15 cellular contexts compared by ENCODE assay signal in genomic region chr16:72468582-72468981, GRCh38.
"Had no signal": no experiment of that assay in that cellular context is flagged by ENCODE, and none has a peak within 500 bp of the region (broad histone marks: within the 10 kb centered on the region; RNA-seq: fewer than 3 reads in every experiment).

No MANE protein-coding gene starts in this region.

- H3K27ac Mint-ChIP-seq: activated CD8-positive, alpha-beta memory T cell treated with anti-CD3 and anti-CD28 coated beads, Interleukin-2, amount 10 ng/mL, durations not matched to agents 7 days and 5 days; activated naive CD8-positive, alpha-beta T cell treated with anti-CD3 and anti-CD28 coated beads, Interleukin-2, amount 10 ng/mL, durations not matched to agents 7 days and 5 days; activated T-cell treated with anti-CD3 and anti-CD28 coated beads, Interleukin-2, amount 50 U/mL, for 24 hours; dendritic cell treated with granulocyte-macrophage colony-stimulating factor and Interleukin-4, amounts not matched to agents 40 ng/mL and 50 ng/mL, for 4 days; memory B cell; natural killer cell treated with Interleukin-12 subunit alpha and Interleukin-12 subunit beta and Interleukin-15 and Interleukin-18, amount 100 ng/mL, for 72 hours had no signal

- H3K4me1 ChIP-seq: ascending aorta, heart left ventricle, left lung had no signal

- DNase-seq: activated CD4-positive, alpha-beta T cell treated with anti-CD3 and anti-CD28 coated beads, Interleukin-2, amount 50 U/mL, for 48 hours; activated CD4-positive, CD25-positive, alpha-beta regulatory T cell treated with anti-CD3 and anti-CD28 coated beads, Interleukin-2, amount 50 U/mL, for 72 hours; activated CD8-positive, alpha-beta memory T cell treated with anti-CD3 and anti-CD28 coated beads, Interleukin-2, amount 10 ng/mL, durations not matched to agents 7 days and 5 days; activated gamma-delta T cell treated with Interleukin-2 at 50 U/mL for 16 hours; activated naive CD8-positive, alpha-beta T cell treated with anti-CD3 and anti-CD28 coated beads, Interleukin-2, amount 10 ng/mL, durations not matched to agents 7 days and 5 days; activated T-cell treated with anti-CD3 and anti-CD28 coated beads, Interleukin-2, amount 50 U/mL, for 24 hours; heart left ventricle; islet precursor cell; left lung had no signal

- H3K36me3 ChIP-seq: ascending aorta, heart left ventricle, left lung had no signal

- H3K36me3 Mint-ChIP-seq: activated CD8-positive, alpha-beta memory T cell treated with anti-CD3 and anti-CD28 coated beads, Interleukin-2, amount 10 ng/mL, durations not matched to agents 7 days and 5 days; natural killer cell treated with Interleukin-12 subunit alpha and Interleukin-12 subunit beta and Interleukin-15 and Interleukin-18, amount 100 ng/mL, for 72 hours had no signal

- H3K27me3 ChIP-seq: ascending aorta, heart left ventricle, left lung had no signal

- H3K4me3 ChIP-seq: ascending aorta, heart left ventricle, left lung had no signal

- H3K4me3 Mint-ChIP-seq: activated CD8-positive, alpha-beta memory T cell treated with anti-CD3 and anti-CD28 coated beads, Interleukin-2, amount 10 ng/mL, durations not matched to agents 7 days and 5 days; activated naive CD8-positive, alpha-beta T cell treated with anti-CD3 and anti-CD28 coated beads, Interleukin-2, amount 10 ng/mL, durations not matched to agents 7 days and 5 days; activated T-cell treated with anti-CD3 and anti-CD28 coated beads, Interleukin-2, amount 50 U/mL, for 24 hours; dendritic cell treated with granulocyte-macrophage colony-stimulating factor and Interleukin-4, amounts not matched to agents 40 ng/mL and 50 ng/mL, for 4 days; memory B cell; natural killer cell treated with Interleukin-12 subunit alpha and Interleukin-12 subunit beta and Interleukin-15 and Interleukin-18, amount 100 ng/mL, for 72 hours had no signal

- H3K27ac ChIP-seq: ascending aorta, heart left ventricle, left lung had no signal

- ATAC-seq: activated CD8-positive, alpha-beta memory T cell treated with anti-CD3 and anti-CD28 coated beads, Interleukin-2, amount 10 ng/mL, durations not matched to agents 7 days and 5 days; esophagus mucosa; heart left ventricle; left lung; natural killer cell treated with Interleukin-12 subunit alpha and Interleukin-12 subunit beta and Interleukin-15 and Interleukin-18, amount 100 ng/mL, for 72 hours had no signal

- H3K27me3 Mint-ChIP-seq: activated CD8-positive, alpha-beta memory T cell treated with anti-CD3 and anti-CD28 coated beads, Interleukin-2, amount 10 ng/mL, durations not matched to agents 7 days and 5 days; activated naive CD8-positive, alpha-beta T cell treated with anti-CD3 and anti-CD28 coated beads, Interleukin-2, amount 10 ng/mL, durations not matched to agents 7 days and 5 days; activated T-cell treated with anti-CD3 and anti-CD28 coated beads, Interleukin-2, amount 50 U/mL, for 24 hours; dendritic cell treated with granulocyte-macrophage colony-stimulating factor and Interleukin-4, amounts not matched to agents 40 ng/mL and 50 ng/mL, for 4 days; memory B cell; natural killer cell treated with Interleukin-12 subunit alpha and Interleukin-12 subunit beta and Interleukin-15 and Interleukin-18, amount 100 ng/mL, for 72 hours had no signal

- H3K9me3 ChIP-seq: ascending aorta had no signal

- H3K9me3 Mint-ChIP-seq: activated naive CD8-positive, alpha-beta T cell treated with anti-CD3 and anti-CD28 coated beads, Interleukin-2, amount 10 ng/mL, durations not matched to agents 7 days and 5 days; activated T-cell treated with anti-CD3 and anti-CD28 coated beads, Interleukin-2, amount 50 U/mL, for 24 hours; dendritic cell treated with granulocyte-macrophage colony-stimulating factor and Interleukin-4, amounts not matched to agents 40 ng/mL and 50 ng/mL, for 4 days; memory B cell; natural killer cell treated with Interleukin-12 subunit alpha and Interleukin-12 subunit beta and Interleukin-15 and Interleukin-18, amount 100 ng/mL, for 72 hours had no signal

- FAIRE-seq: urothelium cell line had no signal
